In genomic region chr3:119352235-119352634, GRCh38 we compare ENCODE assay signal across 8 cellular contexts. TPM values are rescaled to one million over a fixed set of nuclear protein-coding genes. Genes with fewer than 3 reads are reported as not detected.
DNase-seq lines count a peak whose midpoint lies in the region; ATAC-seq, FAIRE-seq and TF ChIP-seq lines count a peak whose summit lies in the region.

No MANE protein-coding gene starts in this region.

- no peak overlapping the region for H3K4me3 ChIP-seq in HAP-1

- H3K27me3 Mint-ChIP-seq in activated CD8-positive, alpha-beta T cell treated with anti-CD3 and anti-CD28 coated beads for 36 hours: no peaks in the 10 kb centered on the region
- H3K27me3 Mint-ChIP-seq in stimulated activated naive CD8-positive, alpha-beta T cell treated with anti-CD3 and anti-CD28 coated beads, Interleukin-15, Interleukin-2, amounts not matched to agents 100 ng/mL and 50 ng/mL, for 24 hours: peaks cover 4% of the 10 kb centered on the region

- CTCF ChIA-PET in activated CD8-positive, alpha-beta T cell treated with anti-CD3 and anti-CD28 coated beads for 36 hours (lab: Charles Lee): interaction anchor here (0.9 to 2.7 kb wide), 17 partner anchors 8 to 469 kb away, joined by 3 to 41 read pairs (median 6); partner anchors contain the start of genes ARHGAP31, B4GALT4, IGSF11 and TEX55

- H3K27me3 ChIP-seq in HAP-1 (ENCODE audit: low read depth): no peaks in the 10 kb centered on the region

- H3K9me3 Mint-ChIP-seq in activated CD8-positive, alpha-beta T cell treated with anti-CD3 and anti-CD28 coated beads for 36 hours: no peaks in the 10 kb centered on the region
- no peaks in the 10 kb centered on the region for H3K9me3 Mint-ChIP-seq in stimulated activated naive CD8-positive, alpha-beta T cell treated with anti-CD3 and anti-CD28 coated beads, Interleukin-15, Interleukin-2, amounts not matched to agents 100 ng/mL and 50 ng/mL, for 24 hours

- no peak for TF ChIP-seq CTCF in activated CD8-positive, alpha-beta T cell treated with anti-CD3 and anti-CD28 coated beads for 36 hours (IDR thresholded peaks at IDR 0.05)

- no peaks in the 10 kb centered on the region for H3K36me3 Mint-ChIP-seq in activated CD8-positive, alpha-beta T cell treated with anti-CD3 and anti-CD28 coated beads for 36 hours (ENCODE audit: low read depth)
- no peaks in the 10 kb centered on the region for H3K36me3 Mint-ChIP-seq in stimulated activated naive CD8-positive, alpha-beta T cell treated with anti-CD3 and anti-CD28 coated beads, Interleukin-15, Interleukin-2, amounts not matched to agents 100 ng/mL and 50 ng/mL, for 24 hours (ENCODE audit: low read depth)

- H3K4me3 Mint-ChIP-seq in activated CD8-positive, alpha-beta T cell treated with anti-CD3 and anti-CD28 coated beads for 36 hours: no peak overlapping the region
- peak overlapping the region; percentile 21 for H3K4me3 Mint-ChIP-seq in stimulated activated naive CD8-positive, alpha-beta T cell treated with anti-CD3 and anti-CD28 coated beads, Interleukin-15, Interleukin-2, amounts not matched to agents 100 ng/mL and 50 ng/mL, for 24 hours

- H3K4me1 Mint-ChIP-seq in activated CD8-positive, alpha-beta T cell treated with anti-CD3 and anti-CD28 coated beads for 36 hours (ENCODE audit: low read depth): peaks cover 31% of the 10 kb centered on the region
- H3K4me1 Mint-ChIP-seq in stimulated activated naive CD8-positive, alpha-beta T cell treated with anti-CD3 and anti-CD28 coated beads, Interleukin-15, Interleukin-2, amounts not matched to agents 100 ng/mL and 50 ng/mL, for 24 hours (ENCODE audit: low read depth): peaks cover 27% of the 10 kb centered on the region

- no peaks in the 10 kb centered on the region for H3K36me3 ChIP-seq in HAP-1 (replicated peaks)

- POLR2A ChIA-PET in activated CD8-positive, alpha-beta T cell treated with anti-CD3 and anti-CD28 coated beads for 36 hours (lab: Charles Lee): interaction anchor here (0.7 to 2.8 kb wide), 5 partner anchors 29 to 111 kb away, joined by 3 to 8 read pairs (median 4); partner anchors contain the start of genes ARHGAP31 and B4GALT4

- no peak for FAIRE-seq in urothelium cell line (lab: Jason Lieb, UNC)

- H3K4me1 ChIP-seq in HAP-1: peaks cover 39% of the 10 kb centered on the region

- in situ Hi-C loops in HAP-1 (cut with MboI; ENCODE audit: low sequenced_read_pairs): no loop called here

- DNase-seq in AML-193 (lab: John Stamatoyannopoulos, UW) (peak; percentile 65 to 88), kidney tubule cell (ENCODE audit: low spot score) (peak; percentile 7), urothelium cell line (ENCODE audit: low spot score) (no peak), HAP-1 (ENCODE audit: low spot score in 2 of 2) (no peak)
- DNase-seq in activated CD8-positive, alpha-beta T cell treated with anti-CD3 and anti-CD28 coated beads for 36 hours: peak; percentile 71

- intact Hi-C loops in activated CD8-positive, alpha-beta T cell treated with anti-CD3 and anti-CD28 coated beads for 36 hours (cut with micrococcal nuclease): loop anchor here (5.0 kb wide), 2 partner anchors 60 to 75 kb away; partner anchors contain the start of gene ARHGAP31

- peak overlapping the region; percentile 25 for H3K27ac Mint-ChIP-seq in activated CD8-positive, alpha-beta T cell treated with anti-CD3 and anti-CD28 coated beads for 36 hours
- H3K27ac Mint-ChIP-seq in stimulated activated naive CD8-positive, alpha-beta T cell treated with anti-CD3 and anti-CD28 coated beads, Interleukin-15, Interleukin-2, amounts not matched to agents 100 ng/mL and 50 ng/mL, for 24 hours: peak overlapping the region; percentile 50

- no peaks in the 10 kb centered on the region for H3K9me3 ChIP-seq in HAP-1

- ATAC-seq in GM19438 (IDR thresholded peaks at IDR 0.05; ENCODE audit: low read depth, unreplicated experiment) (peak; percentile 95), HG03457 (IDR thresholded peaks at IDR 0.05; ENCODE audit: unreplicated experiment) (peak; percentile 95)
- ATAC-seq in activated CD8-positive, alpha-beta T cell treated with anti-CD3 and anti-CD28 coated beads for 36 hours: peak; percentile 97

RNA-seq across cellular contexts. Expression of gene ARHGAP31, which starts 58.1 kb away (rescaled TPM):
- 1 to 10 TPM; 6.6 to 8.0 TPM for total RNA-seq in activated CD8-positive, alpha-beta T cell treated with anti-CD3 and anti-CD28 coated beads for 36 hours

Comparison
In these comparisons a context has a peak if more than half of its experiments do, and no peak if none do; other contexts are left out.
1. DNase-seq: peak in AML-193 (2 of 2), activated CD8-positive, alpha-beta T cell treated with anti-CD3 and anti-CD28 coated beads for 36 hours (single experiment) and kidney tubule cell (single experiment); none in urothelium cell line (single experiment) and HAP-1 (0 of 2).
2. Peak in every context shown above with its lines, with median percentiles within 50 percentile points of each other: ATAC-seq.